ENCODE assay signal across 18 cellular contexts in the genomic region with DNA sequence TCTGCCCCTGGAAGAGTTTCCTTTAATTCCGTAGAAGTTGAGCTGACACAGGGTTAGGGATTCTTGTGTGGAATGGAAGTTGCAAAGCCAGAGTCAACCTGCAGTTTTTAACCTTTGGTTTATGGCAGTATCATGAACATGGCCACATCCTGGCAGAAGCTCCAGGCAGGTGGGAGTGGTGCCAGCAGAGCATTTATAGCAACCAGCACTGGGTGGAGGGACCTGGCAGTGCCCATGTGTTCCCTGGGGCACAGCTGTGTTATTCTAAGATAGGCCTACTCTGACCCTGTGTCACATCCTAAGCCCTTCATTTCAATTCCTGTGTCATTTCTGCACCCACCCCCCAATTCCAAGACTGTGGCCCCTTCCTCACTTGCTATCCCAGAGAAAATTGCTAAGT. TPM values are rescaled to one million over a fixed set of nuclear protein-coding genes. Genes with fewer than 3 reads are reported as not detected.
"Had no signal": no experiment of that assay in that cellular context is flagged by ENCODE, and none has a peak within 500 bp of the region (broad histone marks: within the 10 kb centered on the region; RNA-seq: fewer than 3 reads in every experiment).

No MANE protein-coding gene starts in this region.

- H3K9me3 Mint-ChIP-seq: activated B cell treated with CpG ODN at 0.5 μM for 24 hours; activated CD4-positive, alpha-beta T cell treated with anti-CD3 and anti-CD28 coated beads, Interleukin-2, amount 10 ng/mL, durations not matched to agents 24 days and 14 days; immature natural killer cell; memory B cell; stimulated activated naive CD8-positive, alpha-beta T cell treated with anti-CD3 and anti-CD28 coated beads, Interleukin-15, amount 100 ng/mL, for 72 hours; T-helper 1 cell treated with Interleukin-12 subunit alpha and Interleukin-12 subunit beta and Interleukin-4 antibody, amounts not matched to agents 30 μg/mL and 1 μg/mL, for 36 hours had no signal

- DNase-seq: activated B cell treated with CpG ODN at 0.5 μM for 24 hours; activated CD4-positive, alpha-beta T cell treated with anti-CD3 and anti-CD28 coated beads, Interleukin-2, amount 10 ng/mL, durations not matched to agents 24 days and 14 days; activated T-cell treated with anti-CD3 and anti-CD28 coated beads, Interleukin-2, amount 50 U/mL, for 1 hour; amygdala; cerebellar nuclear complex; dermis blood vessel endothelial cell; immature natural killer cell; ovary; stimulated activated CD4-positive, alpha-beta T cell treated with anti-CD3 and anti-CD28 coated beads, Interleukin-4, amount 100 ng/mL, for 4 hours; stimulated activated naive CD8-positive, alpha-beta T cell treated with anti-CD3 and anti-CD28 coated beads, Interleukin-15, amount 100 ng/mL, for 72 hours had no signal

- H3K9me3 ChIP-seq: ovary, thoracic aorta had no signal

- H3K27me3 ChIP-seq: ovary had no signal

- H3K27me3 Mint-ChIP-seq: activated B cell treated with CpG ODN at 0.5 μM for 24 hours; activated naive CD8-positive, alpha-beta T cell; brain; memory B cell; stimulated activated naive CD8-positive, alpha-beta T cell treated with anti-CD3 and anti-CD28 coated beads, Interleukin-15, amount 100 ng/mL, for 72 hours had no signal

- ATAC-seq: stimulated activated naive CD8-positive, alpha-beta T cell treated with anti-CD3 and anti-CD28 coated beads, Interleukin-15, amount 100 ng/mL, for 72 hours had no signal

- H3K27ac Mint-ChIP-seq: activated B cell treated with CpG ODN at 0.5 μM for 24 hours; activated CD4-positive, alpha-beta T cell treated with anti-CD3 and anti-CD28 coated beads, Interleukin-2, amount 10 ng/mL, durations not matched to agents 24 days and 14 days; activated naive CD8-positive, alpha-beta T cell; brain; immature natural killer cell; memory B cell; stimulated activated naive CD8-positive, alpha-beta T cell treated with anti-CD3 and anti-CD28 coated beads, Interleukin-15, amount 100 ng/mL, for 72 hours; T-helper 1 cell treated with Interleukin-12 subunit alpha and Interleukin-12 subunit beta and Interleukin-4 antibody, amounts not matched to agents 30 μg/mL and 1 μg/mL, for 36 hours had no signal

- H3K36me3 ChIP-seq: ovary, thoracic aorta had no signal

- H3K27ac ChIP-seq: ovary, thoracic aorta had no signal

- H3K4me1 Mint-ChIP-seq: activated CD4-positive, alpha-beta T cell treated with anti-CD3 and anti-CD28 coated beads, Interleukin-2, amount 10 ng/mL, durations not matched to agents 24 days and 14 days; brain had no signal

- H3K36me3 Mint-ChIP-seq: brain, immature natural killer cell, memory B cell had no signal

- H3K4me3 ChIP-seq: ovary, thoracic aorta had no signal

- H3K4me3 Mint-ChIP-seq: activated B cell treated with CpG ODN at 0.5 μM for 24 hours; activated CD4-positive, alpha-beta T cell treated with anti-CD3 and anti-CD28 coated beads, Interleukin-2, amount 10 ng/mL, durations not matched to agents 24 days and 14 days; activated naive CD8-positive, alpha-beta T cell; brain; immature natural killer cell; memory B cell; stimulated activated naive CD8-positive, alpha-beta T cell treated with anti-CD3 and anti-CD28 coated beads, Interleukin-15, amount 100 ng/mL, for 72 hours; T-helper 1 cell treated with Interleukin-12 subunit alpha and Interleukin-12 subunit beta and Interleukin-4 antibody, amounts not matched to agents 30 μg/mL and 1 μg/mL, for 36 hours had no signal

RNA-seq across cellular contexts. Expression of a gene that starts 26.1 kb away (rescaled TPM):
- total RNA-seq: epithelial cell of proximal tubule, renal cortical epithelial cell had no signal
- polyA plus RNA-seq: neural cell had no signal
